In the genomic region with DNA sequence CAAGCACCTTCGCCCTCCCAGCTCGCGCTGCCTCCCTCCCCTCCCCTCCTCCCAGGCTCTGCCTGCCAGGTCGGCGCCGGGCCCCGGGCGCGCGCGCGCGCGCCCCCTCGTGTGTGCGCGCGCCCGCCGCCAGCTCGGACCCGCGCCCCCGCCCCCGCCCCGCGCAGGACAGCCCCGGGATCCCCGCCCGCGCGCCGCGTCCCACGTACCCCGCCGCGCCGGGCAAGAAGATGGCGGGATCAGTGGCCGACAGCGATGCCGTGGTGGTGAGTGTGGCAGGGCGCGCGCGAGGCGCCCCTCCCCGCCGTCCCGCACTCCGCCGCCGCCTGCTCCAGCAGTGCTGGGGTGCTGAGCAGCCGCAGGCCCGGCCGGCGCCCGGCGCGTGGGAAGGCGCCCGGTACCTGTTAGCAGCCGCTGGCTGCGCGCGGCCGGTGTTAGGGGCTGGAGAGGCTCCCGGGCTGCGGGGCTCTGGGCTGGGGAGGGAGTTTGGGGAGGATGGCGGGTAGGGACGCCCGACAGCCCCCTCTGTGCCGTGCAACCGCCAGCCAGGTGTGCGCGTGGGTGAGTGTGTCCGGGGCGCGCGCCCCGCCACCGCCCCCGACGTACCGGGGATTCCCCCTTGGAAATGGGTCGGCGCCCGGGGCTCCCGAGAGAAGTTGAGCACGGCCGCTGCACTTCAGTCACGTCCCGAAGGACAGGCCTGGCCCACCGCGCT, we compare ENCODE assay signal across 1 cellular context.
TF ChIP-seq lines count a peak whose summit lies in the region.

No MANE protein-coding gene starts in this region.

TF ChIP-seq in K562, 482 proteins besides CTCF, POLR2A, EP300 and RAD21 (continued from another document):
- TF ChIP-seq, protein P1, sequence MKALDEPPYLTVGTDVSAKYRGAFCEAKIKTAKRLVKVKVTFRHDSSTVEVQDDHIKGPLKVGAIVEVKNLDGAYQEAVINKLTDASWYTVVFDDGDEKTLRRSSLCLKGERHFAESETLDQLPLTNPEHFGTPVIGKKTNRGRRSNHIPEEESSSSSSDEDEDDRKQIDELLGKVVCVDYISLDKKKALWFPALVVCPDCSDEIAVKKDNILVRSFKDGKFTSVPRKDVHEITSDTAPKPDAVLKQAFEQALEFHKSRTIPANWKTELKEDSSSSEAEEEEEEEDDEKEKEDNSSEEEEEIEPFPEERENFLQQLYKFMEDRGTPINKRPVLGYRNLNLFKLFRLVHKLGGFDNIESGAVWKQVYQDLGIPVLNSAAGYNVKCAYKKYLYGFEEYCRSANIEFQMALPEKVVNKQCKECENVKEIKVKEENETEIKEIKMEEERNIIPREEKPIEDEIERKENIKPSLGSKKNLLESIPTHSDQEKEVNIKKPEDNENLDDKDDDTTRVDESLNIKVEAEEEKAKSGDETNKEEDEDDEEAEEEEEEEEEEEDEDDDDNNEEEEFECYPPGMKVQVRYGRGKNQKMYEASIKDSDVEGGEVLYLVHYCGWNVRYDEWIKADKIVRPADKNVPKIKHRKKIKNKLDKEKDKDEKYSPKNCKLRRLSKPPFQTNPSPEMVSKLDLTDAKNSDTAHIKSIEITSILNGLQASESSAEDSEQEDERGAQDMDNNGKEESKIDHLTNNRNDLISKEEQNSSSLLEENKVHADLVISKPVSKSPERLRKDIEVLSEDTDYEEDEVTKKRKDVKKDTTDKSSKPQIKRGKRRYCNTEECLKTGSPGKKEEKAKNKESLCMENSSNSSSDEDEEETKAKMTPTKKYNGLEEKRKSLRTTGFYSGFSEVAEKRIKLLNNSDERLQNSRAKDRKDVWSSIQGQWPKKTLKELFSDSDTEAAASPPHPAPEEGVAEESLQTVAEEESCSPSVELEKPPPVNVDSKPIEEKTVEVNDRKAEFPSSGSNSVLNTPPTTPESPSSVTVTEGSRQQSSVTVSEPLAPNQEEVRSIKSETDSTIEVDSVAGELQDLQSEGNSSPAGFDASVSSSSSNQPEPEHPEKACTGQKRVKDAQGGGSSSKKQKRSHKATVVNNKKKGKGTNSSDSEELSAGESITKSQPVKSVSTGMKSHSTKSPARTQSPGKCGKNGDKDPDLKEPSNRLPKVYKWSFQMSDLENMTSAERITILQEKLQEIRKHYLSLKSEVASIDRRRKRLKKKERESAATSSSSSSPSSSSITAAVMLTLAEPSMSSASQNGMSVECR (CRISPR knock-in tag; IDR thresholded peaks at IDR 0.05): 0 out of 2 replicates have a peak, but pooled peaks have one; percentile 25
- TF ChIP-seq, protein P2, sequence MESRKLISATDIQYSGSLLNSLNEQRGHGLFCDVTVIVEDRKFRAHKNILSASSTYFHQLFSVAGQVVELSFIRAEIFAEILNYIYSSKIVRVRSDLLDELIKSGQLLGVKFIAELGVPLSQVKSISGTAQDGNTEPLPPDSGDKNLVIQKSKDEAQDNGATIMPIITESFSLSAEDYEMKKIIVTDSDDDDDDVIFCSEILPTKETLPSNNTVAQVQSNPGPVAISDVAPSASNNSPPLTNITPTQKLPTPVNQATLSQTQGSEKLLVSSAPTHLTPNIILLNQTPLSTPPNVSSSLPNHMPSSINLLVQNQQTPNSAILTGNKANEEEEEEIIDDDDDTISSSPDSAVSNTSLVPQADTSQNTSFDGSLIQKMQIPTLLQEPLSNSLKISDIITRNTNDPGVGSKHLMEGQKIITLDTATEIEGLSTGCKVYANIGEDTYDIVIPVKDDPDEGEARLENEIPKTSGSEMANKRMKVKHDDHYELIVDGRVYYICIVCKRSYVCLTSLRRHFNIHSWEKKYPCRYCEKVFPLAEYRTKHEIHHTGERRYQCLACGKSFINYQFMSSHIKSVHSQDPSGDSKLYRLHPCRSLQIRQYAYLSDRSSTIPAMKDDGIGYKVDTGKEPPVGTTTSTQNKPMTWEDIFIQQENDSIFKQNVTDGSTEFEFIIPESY (CRISPR knock-in tag; IDR thresholded peaks at IDR 0.05): 0 out of 2 replicates have a peak, but pooled peaks have one; percentile 52
- TF ChIP-seq ZNF239 (CRISPR knock-in tag; IDR thresholded peaks at IDR 0.05): no peak
- TF ChIP-seq RCOR1 (IDR thresholded peaks at IDR 0.05; ENCODE audit: borderline replicate concordance in 1 of 2, low read depth in 2 of 2, low read length in 2 of 2): no peak
- TF ChIP-seq PHF8 (IDR thresholded peaks at IDR 0.05; ENCODE audit: borderline replicate concordance, low read length): peak; percentile 41; the same call in 1 of the 2 replicates
- TF ChIP-seq ZNF780A (CRISPR knock-in tag; IDR thresholded peaks at IDR 0.05): no peak
- TF ChIP-seq ZFX (CRISPR knock-in tag; IDR thresholded peaks at IDR 0.05): peak; percentile 23; the same call in 1 of the 2 replicates
- no peak for TF ChIP-seq PML (IDR thresholded peaks at IDR 0.05; ENCODE audit: low read length)
- no peak for TF ChIP-seq MYBL2 (IDR thresholded peaks at IDR 0.05; ENCODE audit: low read depth)
- no peak for TF ChIP-seq MYBL2 (CRISPR knock-in tag; IDR thresholded peaks at IDR 0.05; ENCODE audit: borderline replicate concordance)
- no peak for TF ChIP-seq KDM5B (IDR thresholded peaks at IDR 0.05; ENCODE audit: insufficient replicate concordance, low read depth, low read length)
- TF ChIP-seq, protein P3, sequence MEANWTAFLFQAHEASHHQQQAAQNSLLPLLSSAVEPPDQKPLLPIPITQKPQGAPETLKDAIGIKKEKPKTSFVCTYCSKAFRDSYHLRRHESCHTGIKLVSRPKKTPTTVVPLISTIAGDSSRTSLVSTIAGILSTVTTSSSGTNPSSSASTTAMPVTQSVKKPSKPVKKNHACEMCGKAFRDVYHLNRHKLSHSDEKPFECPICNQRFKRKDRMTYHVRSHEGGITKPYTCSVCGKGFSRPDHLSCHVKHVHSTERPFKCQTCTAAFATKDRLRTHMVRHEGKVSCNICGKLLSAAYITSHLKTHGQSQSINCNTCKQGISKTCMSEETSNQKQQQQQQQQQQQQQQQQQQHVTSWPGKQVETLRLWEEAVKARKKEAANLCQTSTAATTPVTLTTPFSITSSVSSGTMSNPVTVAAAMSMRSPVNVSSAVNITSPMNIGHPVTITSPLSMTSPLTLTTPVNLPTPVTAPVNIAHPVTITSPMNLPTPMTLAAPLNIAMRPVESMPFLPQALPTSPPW (CRISPR knock-in tag; IDR thresholded peaks at IDR 0.05): peak; percentile 50
- TF ChIP-seq, protein P4, sequence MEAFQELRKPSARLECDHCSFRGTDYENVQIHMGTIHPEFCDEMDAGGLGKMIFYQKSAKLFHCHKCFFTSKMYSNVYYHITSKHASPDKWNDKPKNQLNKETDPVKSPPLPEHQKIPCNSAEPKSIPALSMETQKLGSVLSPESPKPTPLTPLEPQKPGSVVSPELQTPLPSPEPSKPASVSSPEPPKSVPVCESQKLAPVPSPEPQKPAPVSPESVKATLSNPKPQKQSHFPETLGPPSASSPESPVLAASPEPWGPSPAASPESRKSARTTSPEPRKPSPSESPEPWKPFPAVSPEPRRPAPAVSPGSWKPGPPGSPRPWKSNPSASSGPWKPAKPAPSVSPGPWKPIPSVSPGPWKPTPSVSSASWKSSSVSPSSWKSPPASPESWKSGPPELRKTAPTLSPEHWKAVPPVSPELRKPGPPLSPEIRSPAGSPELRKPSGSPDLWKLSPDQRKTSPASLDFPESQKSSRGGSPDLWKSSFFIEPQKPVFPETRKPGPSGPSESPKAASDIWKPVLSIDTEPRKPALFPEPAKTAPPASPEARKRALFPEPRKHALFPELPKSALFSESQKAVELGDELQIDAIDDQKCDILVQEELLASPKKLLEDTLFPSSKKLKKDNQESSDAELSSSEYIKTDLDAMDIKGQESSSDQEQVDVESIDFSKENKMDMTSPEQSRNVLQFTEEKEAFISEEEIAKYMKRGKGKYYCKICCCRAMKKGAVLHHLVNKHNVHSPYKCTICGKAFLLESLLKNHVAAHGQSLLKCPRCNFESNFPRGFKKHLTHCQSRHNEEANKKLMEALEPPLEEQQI (IDR thresholded peaks at IDR 0.05): no peak
- peak; percentile 37 for TF ChIP-seq PCBP1 (IDR thresholded peaks at IDR 0.05; ENCODE audit: low read depth, low read length, poor library complexity, severe bottlenecking)
- no peak for TF ChIP-seq BDP1 (IDR thresholded peaks at IDR 0.05; ENCODE audit: insufficient read depth, insufficient read length)
- peak; percentile 25 for TF ChIP-seq RBBP5 (IDR thresholded peaks at IDR 0.05; ENCODE audit: borderline replicate concordance, insufficient read depth, low read length, poor library complexity, severe bottlenecking)
